8 cellular contexts compared by ENCODE assay signal in the genomic region with DNA sequence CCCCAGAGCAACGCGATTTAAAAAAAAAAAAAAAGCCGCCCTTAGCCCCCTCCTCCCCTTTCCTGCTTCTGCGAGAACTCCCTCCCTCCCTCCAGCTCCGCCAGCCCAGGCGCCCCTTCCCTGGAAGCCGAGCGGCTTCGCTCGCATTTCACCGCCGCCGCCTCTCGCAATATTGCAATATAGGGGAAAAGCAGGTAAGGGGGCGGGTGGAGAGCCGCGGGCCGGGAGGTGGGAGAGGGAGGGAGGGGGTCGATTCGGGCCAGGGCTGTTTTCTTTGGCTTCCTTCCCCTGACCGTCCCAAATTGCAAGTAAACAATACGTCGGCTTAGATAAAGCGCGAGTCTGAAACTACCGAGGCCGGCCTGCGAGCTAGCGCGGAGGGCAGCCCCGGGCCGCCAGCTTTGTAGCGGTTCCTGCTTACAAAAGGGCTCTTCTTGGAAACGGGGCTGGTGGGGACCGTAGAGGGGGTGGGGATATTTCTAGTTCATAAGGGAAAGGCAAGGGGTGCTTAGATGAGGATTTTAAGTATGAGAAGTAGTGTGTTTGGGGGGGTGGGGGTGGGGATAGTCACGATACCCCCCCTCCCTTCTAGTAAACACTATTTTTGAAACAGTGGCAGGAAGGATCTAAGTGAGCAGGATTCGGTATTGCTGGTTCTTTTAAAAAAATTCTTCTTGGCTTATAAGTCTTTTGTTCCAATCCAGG. TPM values are rescaled to one million over a fixed set of nuclear protein-coding genes. Genes with fewer than 3 reads are reported as not detected.
DNase-seq lines count a peak whose midpoint lies in the region.

No MANE protein-coding gene starts in this region.

- 0% methylated on average over 12 to 14 of the region's 37 CpGs for WGBS in mesodermal cell (ENCODE audit: insufficient coverage in 2 of 2), 2 experiments

- H3K27ac ChIP-seq in epithelial cell of prostate (peak overlapping the region; percentile 95), mesodermal cell (ENCODE audit: low read depth, low read length, severe bottlenecking) (peak overlapping the region; percentile 95), stomach smooth muscle (ENCODE audit: low read length) (peak overlapping the region; percentile 95)

- H3K4me3 ChIP-seq in mesodermal cell (ENCODE audit: extremely low read depth, insufficient read depth, low read length, poor library complexity, severe bottlenecking) = peak overlapping the region; percentile 82
- peak overlapping the region; percentile 87 to 94 for H3K4me3 ChIP-seq in stomach smooth muscle (ENCODE audit: low read length in 2 of 2)

- H3K9ac ChIP-seq in stomach smooth muscle (ENCODE audit: low read length in 2 of 2) = peak overlapping the region; percentile 67 to 78

- H3K4me1 ChIP-seq in mesodermal cell (ENCODE audit: control insufficient read depth, insufficient read depth, low read length, poor library complexity, severe bottlenecking) (peaks cover 19% of the 10 kb centered on the region), stomach smooth muscle (ENCODE audit: control insufficient read depth, insufficient read depth, low read length) (peaks cover 10% of the 10 kb centered on the region)

- H3K36me3 ChIP-seq in mesodermal cell (ENCODE audit: control insufficient read depth, insufficient read depth, low read length) (peaks cover 14% of the 10 kb centered on the region), stomach smooth muscle (ENCODE audit: control insufficient read depth in 2 of 2, insufficient read depth in 2 of 2, low read length in 2 of 2) (peaks cover 0 to 2% of the 10 kb centered on the region in 2 donors)

- H3K9me3 ChIP-seq in mesodermal cell (ENCODE audit: control insufficient read depth, low read length) (no peaks in the 10 kb centered on the region), stomach smooth muscle (ENCODE audit: control insufficient read depth in 2 of 2, low read length in 2 of 2) (no peaks in the 10 kb centered on the region)

- peak; percentile 16 for DNase-seq in NOMO-1 treated with DMSO at 0.1 percent for 48 hours (lab: John Stamatoyannopoulos, UW; ENCODE audit: unreplicated experiment)
- no peak for DNase-seq in NOMO-1 treated with dmso at 0.1 percent for 144 hours (lab: John Stamatoyannopoulos, UW; ENCODE audit: unreplicated experiment)
- peak; percentile 60 for DNase-seq in NCI-H345 (lab: John Stamatoyannopoulos, UW)
- DNase-seq in activated T-cell treated with anti-CD3 and anti-CD28 coated beads for 24 hours (ENCODE audit: low read depth) = peak; percentile 24
- no peak for DNase-seq in epithelial cell of prostate (ENCODE audit: low read depth, low spot score)
- no peak for DNase-seq in DMS153 (lab: John Stamatoyannopoulos, UW)

- no peaks in the 10 kb centered on the region for H3K27me3 ChIP-seq in stomach smooth muscle (ENCODE audit: control insufficient read depth in 1 of 2, insufficient read depth in 2 of 2, low read length in 2 of 2)

RNA-seq across cellular contexts. Expression of a gene that starts 0.5 kb away (rescaled TPM):
- polyA plus RNA-seq in mesodermal cell (2013, experiment 1 of 2) = 81.6 TPM
- polyA plus RNA-seq in mesodermal cell (2013, experiment 2 of 2) = 72.1 TPM

Comparison
In these comparisons a context has a peak if more than half of its experiments do, and no peak if none do; other contexts are left out.
1. DNase-seq: peak in NOMO-1 treated with DMSO at 0.1 percent for 48 hours (single experiment), NCI-H345 (single experiment) and activated T-cell treated with anti-CD3 and anti-CD28 coated beads for 24 hours (single experiment); none in NOMO-1 treated with dmso at 0.1 percent for 144 hours (single experiment), epithelial cell of prostate (single experiment) and DMS153 (single experiment).
2. Peak in every context shown above with its lines, with median percentiles within 50 percentile points of each other: H3K27ac ChIP-seq.